ENCODE assay signal across 13 cellular contexts in genomic region chr16:14014284-14014625, GRCh38. TPM values are rescaled to one million over a fixed set of nuclear protein-coding genes. Genes with fewer than 3 reads are reported as not detected.
DNase-seq lines count a peak whose midpoint lies in the region; ATAC-seq, FAIRE-seq and TF ChIP-seq lines count a peak whose summit lies in the region.
"Had no signal": no experiment of that assay in that cellular context is flagged by ENCODE, and none has a peak within 500 bp of the region (broad histone marks: within the 10 kb centered on the region; RNA-seq: fewer than 3 reads in every experiment).

No MANE protein-coding gene starts in this region.

- FAIRE-seq in GM12891 (lab: Jason Lieb, UNC), result no peak

- no peak for TF ChIP-seq CTCF in heart left ventricle (IDR thresholded peaks at IDR 0.05)
- TF ChIP-seq CTCF in epithelial cell of esophagus (IDR thresholded peaks at IDR 0.05; ENCODE audit: insufficient read depth, low read depth, low read length, missing control alignments), result no peak
- TF ChIP-seq CTCF in osteocyte (IDR thresholded peaks at IDR 0.05), result no peak
- no peak for TF ChIP-seq CTCF in vagina (IDR thresholded peaks at IDR 0.05)

- H3K27ac Mint-ChIP-seq in osteocyte (ENCODE audit: unreplicated experiment) (peak overlapping the region; percentile 85), immature natural killer cell (no peak overlapping the region)
- H3K27ac Mint-ChIP-seq: activated CD4-positive, alpha-beta T cell treated with anti-CD3 and anti-CD28 coated beads for 36 hours; T-helper 2 cell treated with Interferon-gamma antibody and Interleukin-4, amounts not matched to agents 5 μg/mL and 100 μg/mL, for 36 hours had no signal

- peak overlapping the region in 1 of 12 donors; percentile 6 for H3K4me3 ChIP-seq in heart left ventricle
- H3K4me3 ChIP-seq in epithelial cell of esophagus (ENCODE audit: low read length), result no peak overlapping the region
- H3K4me3 ChIP-seq in vagina, result no peak overlapping the region

- H3K4me1 Mint-ChIP-seq in osteocyte (ENCODE audit: unreplicated experiment) (peaks cover 59% of the 10 kb centered on the region), immature natural killer cell (no peaks in the 10 kb centered on the region)
- H3K4me1 Mint-ChIP-seq: activated CD4-positive, alpha-beta T cell treated with anti-CD3 and anti-CD28 coated beads for 36 hours had no signal

- H3K27me3 Mint-ChIP-seq in osteocyte (ENCODE audit: unreplicated experiment), result peaks cover 7% of the 10 kb centered on the region
- peaks cover 0 to 2% (median 1%) of the 10 kb centered on the region in 3 donors for H3K27me3 Mint-ChIP-seq in immature natural killer cell (ENCODE audit: low read depth in 3 of 3)

- H3K27ac ChIP-seq in heart left ventricle, result peak overlapping the region in 11 of 12 donors; percentile 4 to 86 (median 67)
- peak overlapping the region; percentile 54 for H3K27ac ChIP-seq in vagina
- H3K27ac ChIP-seq: neutrophil had no signal

- no peaks in the 10 kb centered on the region for H3K36me3 Mint-ChIP-seq in osteocyte (ENCODE audit: unreplicated experiment)
- H3K36me3 Mint-ChIP-seq in immature natural killer cell, result no peaks in the 10 kb centered on the region

- no peak for DNase-seq in heart left ventricle
- no peak for DNase-seq in Right ventricle myocardium inferior (ENCODE audit: missing footprints)
- peak; percentile 87 for DNase-seq in epithelial cell of esophagus (ENCODE audit: low read depth)
- DNase-seq in osteocyte (ENCODE audit: extremely low spot score, unreplicated experiment), result no peak
- no peak for DNase-seq in vagina (ENCODE audit: extremely low spot score in 2 of 2)
- no peak for DNase-seq in immature natural killer cell
- DNase-seq in DMS114 treated with DMSO at 0.1 percent for 48 hours (lab: John Stamatoyannopoulos, UW; ENCODE audit: unreplicated experiment), result no peak
- DNase-seq in GM12891 (ENCODE audit: insufficient read length, low spot score), result no peak
- DNase-seq: activated CD4-positive, alpha-beta T cell treated with anti-CD3 and anti-CD28 coated beads for 36 hours; activated T-cell treated with anti-CD3 and anti-CD28 coated beads, Interleukin-2, amount 50 U/mL, for 1 hour had no signal

- H3K36me3 ChIP-seq in heart left ventricle (no peaks in the 10 kb centered on the region), vagina (no peaks in the 10 kb centered on the region)
- H3K36me3 ChIP-seq: neutrophil had no signal

- H3K9me3 ChIP-seq in heart left ventricle (no peaks in the 10 kb centered on the region), vagina (no peaks in the 10 kb centered on the region)
- H3K9me3 ChIP-seq: neutrophil had no signal

- WGBS in heart left ventricle, 4 donors, result 87 to 99% (median 90%) methylated on average over 5 of the region's 5 CpGs

- intact Hi-C loops in heart left ventricle (cut with DNase I) (loop anchor here in 2 of 10 donors (10.0 kb wide), 2 partner anchors 51 to 59 kb away; no protein-coding TSS in a partner anchor), Right ventricle myocardium inferior (cut with DNase I) (no loop called here), vagina (cut with DNase I) (loop anchor here (10.0 kb wide), 2 partner anchors 59 to 171 kb away; no protein-coding TSS in a partner anchor)

- H3K9me3 Mint-ChIP-seq in osteocyte (ENCODE audit: unreplicated experiment) (no peaks in the 10 kb centered on the region), immature natural killer cell (no peaks in the 10 kb centered on the region)
- H3K9me3 Mint-ChIP-seq: dendritic cell treated with granulocyte-macrophage colony-stimulating factor and Interleukin-4, amounts not matched to agents 40 ng/mL and 50 ng/mL, for 4 days; T-helper 2 cell treated with Interferon-gamma antibody and Interleukin-4, amounts not matched to agents 5 μg/mL and 100 μg/mL, for 36 hours had no signal

- H3K4me3 Mint-ChIP-seq in osteocyte (ENCODE audit: unreplicated experiment), result no peak overlapping the region
- no peak overlapping the region for H3K4me3 Mint-ChIP-seq in immature natural killer cell
- H3K4me3 Mint-ChIP-seq: activated CD4-positive, alpha-beta T cell treated with anti-CD3 and anti-CD28 coated beads for 36 hours; dendritic cell treated with granulocyte-macrophage colony-stimulating factor and Interleukin-4, amounts not matched to agents 40 ng/mL and 50 ng/mL, for 4 days; T-helper 2 cell treated with Interferon-gamma antibody and Interleukin-4, amounts not matched to agents 5 μg/mL and 100 μg/mL, for 36 hours had no signal

- H3K27me3 ChIP-seq in heart left ventricle, result no peaks in the 10 kb centered on the region
- no peaks in the 10 kb centered on the region for H3K27me3 ChIP-seq in vagina

- TF ChIP-seq POLR2A in heart left ventricle (IDR thresholded peaks at IDR 0.05), result no peak
- TF ChIP-seq POLR2A in vagina (IDR thresholded peaks at IDR 0.05), result no peak
- TF ChIP-seq POLR2A in GM12891 (IDR thresholded peaks at IDR 0.05; ENCODE audit: low read depth, low read length), result no peak

- H3K4me1 ChIP-seq in heart left ventricle, result peaks cover 0 to 58% (median 31%) of the 10 kb centered on the region in 12 donors
- H3K4me1 ChIP-seq in vagina, result peaks cover 56% of the 10 kb centered on the region

- ATAC-seq in heart left ventricle (no peak), Right ventricle myocardium inferior (no peak)
- ATAC-seq: activated CD4-positive, alpha-beta T cell treated with anti-CD3 and anti-CD28 coated beads for 36 hours had no signal

TF ChIP-seq in GM12891, 5 proteins besides CTCF, POLR2A, EP300 and RAD21:
- TF ChIP-seq PAX5 (IDR thresholded peaks at IDR 0.05; ENCODE audit: insufficient read depth, low read length, severe bottlenecking), result no peak
- no peak for TF ChIP-seq POLR2AphosphoS5 (IDR thresholded peaks at IDR 0.05; ENCODE audit: low read depth, low read length)
- no peak for TF ChIP-seq SPI1 (IDR thresholded peaks at IDR 0.05; ENCODE audit: low read depth, low read length)
- TF ChIP-seq POU2F2 (IDR thresholded peaks at IDR 0.05; ENCODE audit: low read depth, low read length), result no peak
- no peak for TF ChIP-seq TAF1 (IDR thresholded peaks at IDR 0.05; ENCODE audit: low read depth, low read length)

RNA-seq across cellular contexts. Expression of gene MRTFB, which starts 56.9 kb away (rescaled TPM):
- total RNA-seq in heart left ventricle (10 to 100 TPM; 16.3 to 38.3 (median 32.4) TPM), Right ventricle myocardium inferior (23.8 TPM), osteocyte (26.3 and 31.4 TPM in 2 replicates), vagina (103 TPM)
- polyA plus RNA-seq in heart left ventricle (1 to 10 TPM; 8.0 to 8.3 TPM), immature natural killer cell (1 to 10 TPM; 2.1 to 3.6 (median 3.6) TPM)
- polyA plus RNA-seq in GM12891 (2012; ENCODE audit: low read depth, missing spikeins), result 3.6 TPM
